In genomic region chr14:59461891-59462290, GRCh38 we compare ENCODE assay signal across 9 cellular contexts.
"Had no signal": no experiment of that assay in that cellular context is flagged by ENCODE, and none has a peak within 500 bp of the region (broad histone marks: within the 10 kb centered on the region; RNA-seq: fewer than 3 reads in every experiment).

No MANE protein-coding gene starts in this region.

- H3K27ac Mint-ChIP-seq: GM23338, H9, IgD-negative memory B cell had no signal

- H3K9me3 Mint-ChIP-seq: GM23338, H9 had no signal

- H3K4me3 ChIP-seq: GM23338 had no signal

- ATAC-seq: GM23338, HepG2 had no signal

- H3K27ac ChIP-seq: HL-60 had no signal

- DNase-seq: H9, HCEC 1CT, KBM-7 had no signal

- FAIRE-seq: H1, H54, HepG2 had no signal

- H3K4me3 Mint-ChIP-seq: GM23338, H9, IgD-negative memory B cell had no signal

- H3K27me3 Mint-ChIP-seq: IgD-negative memory B cell had no signal
